8 cellular contexts compared by ENCODE assay signal in the genomic region with DNA sequence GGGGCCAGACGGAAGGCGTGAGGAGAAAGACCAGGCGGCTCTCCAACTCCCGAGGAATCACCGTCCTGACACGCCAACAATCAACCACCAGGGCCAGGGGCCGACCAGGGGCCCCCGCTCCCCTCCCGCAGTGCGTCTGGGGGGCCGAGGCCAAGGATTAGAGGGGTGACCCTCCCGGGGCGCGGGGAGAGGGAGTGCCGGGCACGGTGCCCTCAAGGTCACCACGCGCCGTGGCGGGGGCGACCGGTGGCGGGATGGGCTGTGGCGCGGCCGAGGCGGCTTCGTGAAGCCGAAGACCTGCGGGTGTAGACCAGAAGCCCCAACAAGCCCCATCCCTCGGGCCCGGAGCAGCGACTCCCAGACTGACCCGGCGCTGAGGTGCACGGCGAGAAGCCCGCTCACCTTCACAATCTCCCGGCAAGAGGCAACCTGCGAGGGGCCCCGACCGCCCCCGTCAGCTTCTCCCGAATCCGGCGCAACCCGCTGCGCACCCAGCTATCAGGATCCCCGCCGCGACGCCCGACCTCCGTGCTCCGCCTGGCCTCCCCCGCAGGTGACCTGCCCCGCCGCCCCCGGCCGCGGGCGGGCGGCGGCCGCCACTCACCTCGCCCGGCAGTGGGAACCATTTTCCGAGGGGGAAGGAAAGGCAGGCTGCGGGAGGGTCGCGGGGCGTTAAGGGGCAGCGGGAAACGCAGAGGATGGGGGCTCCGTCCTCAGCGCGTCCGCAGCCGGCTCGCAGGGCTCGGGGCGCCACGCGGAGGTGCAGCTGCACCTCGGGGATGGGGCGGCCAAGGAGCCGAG. TPM values are rescaled to one million over a fixed set of nuclear protein-coding genes. Genes with fewer than 3 reads are reported as not detected.
DNase-seq lines count a peak whose midpoint lies in the region; ATAC-seq and TF ChIP-seq lines count a peak whose summit lies in the region.

No MANE protein-coding gene starts in this region.

- H3K4me1 Mint-ChIP-seq in natural killer cell: peaks cover 48 to 53% of the 10 kb centered on the region in 2 donors

- peak overlapping the region; percentile 85 for H3K4me3 ChIP-seq in AG04449 (ENCODE audit: low read depth, low read length)
- H3K4me3 ChIP-seq in esophagus squamous epithelium: peak overlapping the region; percentile 91 to 95 (median 94)
- peak overlapping the region; percentile 96 for H3K4me3 ChIP-seq in thoracic aorta

- H3K9me3 ChIP-seq in esophagus squamous epithelium (no peaks in the 10 kb centered on the region), thoracic aorta (no peaks in the 10 kb centered on the region)

- H3K27ac ChIP-seq in esophagus squamous epithelium: peak overlapping the region; percentile 94 to 99 (median 98)
- H3K27ac ChIP-seq in thoracic aorta: peak overlapping the region; percentile 94

- peak overlapping the region; percentile 86 to 96 for H3K27ac Mint-ChIP-seq in natural killer cell

- 0% methylated on average over 9 of the region's 87 CpGs; no CpG with 5 or more reads in 1 of the 2 donors for WGBS in esophagus squamous epithelium, 2 donors

- ATAC-seq in GM19395 (IDR thresholded peaks at IDR 0.05; ENCODE audit: unreplicated experiment) (peak; percentile 1), natural killer cell (no peak), thoracic aorta (ENCODE audit: insufficient number of reproducible peaks, low FRiP score, low read depth) (no peak), GM18519 (IDR thresholded peaks at IDR 0.05; ENCODE audit: low FRiP score, unreplicated experiment) (no peak)

- intact Hi-C loops in esophagus squamous epithelium (cut with DNase I) (no loop called here), natural killer cell (cut with micrococcal nuclease) (loop anchor here (2.0 to 5.0 kb wide), 3 partner anchors 46 to 243 kb away; no protein-coding TSS in a partner anchor)

- H3K27me3 ChIP-seq in esophagus squamous epithelium: no peaks in the 10 kb centered on the region
- no peaks in the 10 kb centered on the region for H3K27me3 ChIP-seq in thoracic aorta (replicated peaks; ENCODE audit: insufficient read depth)

- H3K36me3 Mint-ChIP-seq in natural killer cell: no peaks in the 10 kb centered on the region

- peak overlapping the region; percentile 95 for H3K4me3 Mint-ChIP-seq in natural killer cell

- peak; percentile 4 for TF ChIP-seq CTCF in AG04449 (IDR thresholded peaks at IDR 0.05; ENCODE audit: insufficient read depth, low read length, missing control alignments)
- peak in 1 of 6 experiments; percentile 41 for TF ChIP-seq CTCF in esophagus squamous epithelium (IDR thresholded peaks at IDR 0.05)
- no peak for TF ChIP-seq CTCF in natural killer cell (IDR thresholded peaks at IDR 0.05)
- TF ChIP-seq CTCF in thoracic aorta (IDR thresholded peaks at IDR 0.05): no peak

- H3K4me1 ChIP-seq in esophagus squamous epithelium: peaks cover 8 to 39% (median 8%) of the 10 kb centered on the region in 3 donors
- peaks cover 4 to 15% of the 10 kb centered on the region in 2 donors for H3K4me1 ChIP-seq in thoracic aorta (ENCODE audit: control insufficient read depth in 1 of 2, low read depth in 2 of 2)

- CTCF ChIA-PET in AG04449 (lab: Yijun Ruan, JAX): interaction anchor here (1.0 to 1.5 kb wide), 5 partner anchors 9 to 322 kb away, joined by 3 to 6 read pairs (median 3); no protein-coding TSS in a partner anchor

- POLR2A ChIA-PET in AG04449 (lab: Yijun Ruan, JAX): interaction anchor here (1.1 to 2.5 kb wide), 7 partner anchors 12 to 269 kb away, joined by 3 to 17 read pairs (median 3); no protein-coding TSS in a partner anchor

- no peak for TF ChIP-seq POLR2A in esophagus squamous epithelium (IDR thresholded peaks at IDR 0.05)

- no peaks in the 10 kb centered on the region for H3K36me3 ChIP-seq in esophagus squamous epithelium
- no peaks in the 10 kb centered on the region for H3K36me3 ChIP-seq in thoracic aorta

- no peaks in the 10 kb centered on the region for H3K9me3 Mint-ChIP-seq in natural killer cell

- DNase-seq in AG04449 (ENCODE audit: low read depth, low spot score): no peak
- peak; percentile 53 for DNase-seq in NAMALWA (ENCODE audit: low spot score)
- peak; percentile 78 for DNase-seq in activated CD8-positive, alpha-beta memory T cell treated with anti-CD3 and anti-CD28 coated beads, Interleukin-2, amount 50 U/mL, for 48 hours
- DNase-seq in esophagus squamous epithelium (lab: John Stamatoyannopoulos, UW): no peak
- DNase-seq in natural killer cell: peak; percentile 53
- peak; percentile 3 for DNase-seq in thoracic aorta (ENCODE audit: low spot score)

- no peaks in the 10 kb centered on the region for H3K27me3 Mint-ChIP-seq in natural killer cell (ENCODE audit: low read depth in 2 of 2)

RNA-seq across cellular contexts. Expression of gene ATP2B1, which starts 0.4 kb away (rescaled TPM):
- total RNA-seq in esophagus squamous epithelium (10 to 100 TPM; 10.9 to 32.4 (median 21.0) TPM), natural killer cell (10 to 100 TPM; 87.8 to 97.6 (median 97.3) TPM), thoracic aorta (10 to 100 TPM; 17.7 to 21.2 TPM)

Comparison
In these comparisons a context has a peak if more than half of its experiments do, and no peak if none do; other contexts are left out.
1. DNase-seq: peak in NAMALWA (single experiment), activated CD8-positive, alpha-beta memory T cell treated with anti-CD3 and anti-CD28 coated beads, Interleukin-2, amount 50 U/mL, for 48 hours (single experiment), natural killer cell (single experiment) and thoracic aorta (single experiment); none in AG04449 (single experiment) and esophagus squamous epithelium (single experiment).
2. Peak in every context shown above with its lines, with median percentiles within 50 percentile points of each other: H3K4me3 ChIP-seq.